1 cellular context compared by ENCODE assay signal in genomic region chr9:34570422-34571179, GRCh38.
TF ChIP-seq lines count a peak whose summit lies in the region.

No MANE protein-coding gene starts in this region.

TF ChIP-seq in HEK293, 187 proteins besides CTCF, POLR2A, EP300 and RAD21 (continued from another document):
- no peak for TF ChIP-seq ZNF518A (tag by site-specific recombination; conservative IDR thresholded peaks at IDR 0.05; ENCODE audit: low read depth)
- TF ChIP-seq ZNF514 (tag by site-specific recombination; IDR thresholded peaks at IDR 0.05), result no peak
- TF ChIP-seq ZNF621 (tag by site-specific recombination; IDR thresholded peaks at IDR 0.05), result no peak
- TF ChIP-seq ZNF558 (tag by site-specific recombination; IDR thresholded peaks at IDR 0.05), result no peak
- no peak for TF ChIP-seq ZNF544 (tag by site-specific recombination; IDR thresholded peaks at IDR 0.05)
- no peak for TF ChIP-seq ZEB2 (tag by site-specific recombination; IDR thresholded peaks at IDR 0.05)
- TF ChIP-seq ZNF16 (tag by site-specific recombination; IDR thresholded peaks at IDR 0.05; ENCODE audit: low read depth), result no peak
- no peak for TF ChIP-seq ZBTB21 (tag by site-specific recombination; IDR thresholded peaks at IDR 0.05)
